ENCODE assay signal across 8 cellular contexts in the genomic region with DNA sequence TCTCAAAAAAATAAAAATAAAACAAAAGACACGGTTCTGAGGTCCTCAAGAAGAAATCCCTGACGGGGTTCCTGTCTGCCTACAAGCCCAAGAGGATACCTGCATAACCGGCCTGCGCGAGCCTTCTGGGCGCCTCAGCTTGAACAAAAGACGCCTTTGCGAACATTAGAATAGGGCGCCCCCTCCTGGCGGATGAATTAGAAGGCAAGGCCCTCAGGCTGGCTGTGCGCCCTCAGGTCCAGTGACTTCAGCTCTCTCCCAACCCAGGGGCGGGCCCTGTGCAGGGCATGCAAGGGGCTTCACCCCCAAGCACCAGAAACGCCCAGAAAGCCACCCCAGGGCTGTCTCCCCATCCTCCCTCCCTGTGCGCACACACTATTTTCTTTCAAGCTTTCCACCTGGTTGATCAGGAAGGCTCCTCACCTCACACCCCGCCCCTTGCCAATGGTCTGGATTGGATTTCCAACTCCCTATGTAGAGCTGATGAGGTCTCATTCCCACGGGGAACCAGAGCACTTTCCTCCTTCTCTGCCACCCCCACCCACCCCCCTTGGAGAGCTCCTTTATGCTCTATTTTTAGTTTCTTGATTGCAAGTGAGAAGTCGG.
DNase-seq lines count a peak whose midpoint lies in the region; ATAC-seq and TF ChIP-seq lines count a peak whose summit lies in the region.

No MANE protein-coding gene starts in this region.

- H3K4me3 Mint-ChIP-seq in activated CD8-positive, alpha-beta memory T cell treated with anti-CD3 and anti-CD28 coated beads, Interleukin-2, amount 10 ng/mL, durations not matched to agents 7 days and 5 days = no peak overlapping the region

- H3K36me3 Mint-ChIP-seq in activated CD8-positive, alpha-beta memory T cell treated with anti-CD3 and anti-CD28 coated beads, Interleukin-2, amount 10 ng/mL, durations not matched to agents 7 days and 5 days = no peaks in the 10 kb centered on the region

- ATAC-seq in GM19351 (IDR thresholded peaks at IDR 0.05; ENCODE audit: unreplicated experiment) (peak; percentile 66), HG02610 (IDR thresholded peaks at IDR 0.05; ENCODE audit: unreplicated experiment) (no peak)
- peak; percentile 33 for ATAC-seq in activated CD8-positive, alpha-beta memory T cell treated with anti-CD3 and anti-CD28 coated beads, Interleukin-2, amount 10 ng/mL, durations not matched to agents 7 days and 5 days

- DNase-seq in AML-193 (lab: John Stamatoyannopoulos, UW) (peak; percentile 36 to 50), NCI-H524 (lab: John Stamatoyannopoulos, UW) (peak; percentile 85 to 89), cardiac muscle cell (ENCODE audit: low read depth in 1 of 2, low spot score in 1 of 2) (peak; percentile 72 to 94), retina (peak; percentile 87), NCI-H1694 (lab: John Stamatoyannopoulos, UW) (no peak)
- DNase-seq in activated CD8-positive, alpha-beta memory T cell treated with anti-CD3 and anti-CD28 coated beads, Interleukin-2, amount 10 ng/mL, durations not matched to agents 7 days and 5 days = peak; percentile 71

- H3K27me3 ChIP-seq in cardiac muscle cell = peaks cover 7% of the 10 kb centered on the region

- H3K9me3 Mint-ChIP-seq in activated CD8-positive, alpha-beta memory T cell treated with anti-CD3 and anti-CD28 coated beads, Interleukin-2, amount 10 ng/mL, durations not matched to agents 7 days and 5 days (ENCODE audit: low read depth) = no peaks in the 10 kb centered on the region

- no peak overlapping the region for H3K27ac ChIP-seq in cardiac muscle cell

- peaks cover 30% of the 10 kb centered on the region for H3K4me1 ChIP-seq in cardiac muscle cell (ENCODE audit: low read depth)

- H3K27me3 Mint-ChIP-seq in activated CD8-positive, alpha-beta memory T cell treated with anti-CD3 and anti-CD28 coated beads, Interleukin-2, amount 10 ng/mL, durations not matched to agents 7 days and 5 days = peaks cover 37% of the 10 kb centered on the region

- H3K4me1 Mint-ChIP-seq in activated CD8-positive, alpha-beta memory T cell treated with anti-CD3 and anti-CD28 coated beads, Interleukin-2, amount 10 ng/mL, durations not matched to agents 7 days and 5 days = no peaks in the 10 kb centered on the region

- no peak overlapping the region for H3K4me3 ChIP-seq in cardiac muscle cell

- CTCF ChIA-PET in activated CD8-positive, alpha-beta memory T cell treated with anti-CD3 and anti-CD28 coated beads, Interleukin-2, amount 10 ng/mL, durations not matched to agents 7 days and 5 days (lab: Charles Lee) = interaction anchor here (0.7 to 1.5 kb wide), 4 partner anchors 9 to 34 kb away, joined by 3 to 5 read pairs (median 4); no protein-coding TSS in a partner anchor

- H3K36me3 ChIP-seq in cardiac muscle cell = no peaks in the 10 kb centered on the region

- TF ChIP-seq CTCF in cardiac muscle cell (IDR thresholded peaks at IDR 0.05; ENCODE audit: low read depth, low read length) = peak; percentile 70

- H3K9me3 ChIP-seq in cardiac muscle cell (ENCODE audit: low read depth) = no peaks in the 10 kb centered on the region

- no peak overlapping the region for H3K27ac Mint-ChIP-seq in activated CD8-positive, alpha-beta memory T cell treated with anti-CD3 and anti-CD28 coated beads, Interleukin-2, amount 10 ng/mL, durations not matched to agents 7 days and 5 days
